ENCODE assay signal across 8 cellular contexts in genomic region chr19:947707-948533, GRCh38.
DNase-seq lines count a peak whose midpoint lies in the region; ATAC-seq and TF ChIP-seq lines count a peak whose summit lies in the region.

No MANE protein-coding gene starts in this region.

- peaks cover 2% of the 10 kb centered on the region for H3K4me1 Mint-ChIP-seq in stimulated activated naive CD8-positive, alpha-beta T cell treated with anti-CD3 and anti-CD28 coated beads, Interleukin-15, amount 100 ng/mL, for 72 hours
- peaks cover under 1 to 11% of the 10 kb centered on the region in 2 donors for H3K4me1 Mint-ChIP-seq in effector memory CD8-positive, alpha-beta T cell (ENCODE audit: low read depth in 2 of 2)

- peaks cover 3% of the 10 kb centered on the region for H3K36me3 Mint-ChIP-seq in effector memory CD8-positive, alpha-beta T cell (ENCODE audit: insufficient read depth)

- no peaks in the 10 kb centered on the region for H3K27me3 ChIP-seq in brain microvascular endothelial cell (replicated peaks)

- H3K27ac Mint-ChIP-seq in stimulated activated naive CD8-positive, alpha-beta T cell treated with anti-CD3 and anti-CD28 coated beads, Interleukin-15, amount 100 ng/mL, for 72 hours, result no peak overlapping the region
- H3K27ac Mint-ChIP-seq in effector memory CD8-positive, alpha-beta T cell, result no peak overlapping the region

- no peaks in the 10 kb centered on the region for H3K9me3 Mint-ChIP-seq in stimulated activated naive CD8-positive, alpha-beta T cell treated with anti-CD3 and anti-CD28 coated beads, Interleukin-15, amount 100 ng/mL, for 72 hours
- H3K9me3 Mint-ChIP-seq in effector memory CD8-positive, alpha-beta T cell, result no peaks in the 10 kb centered on the region

- peak; percentile 30 for ATAC-seq in stimulated activated naive CD8-positive, alpha-beta T cell treated with anti-CD3 and anti-CD28 coated beads, Interleukin-15, Interleukin-2, amounts not matched to agents 100 U/mL and 50 U/mL, for 24 hours
- ATAC-seq in stimulated activated naive CD8-positive, alpha-beta T cell treated with anti-CD3 and anti-CD28 coated beads, Interleukin-15, amount 100 ng/mL, for 72 hours, result no peak
- peak; percentile 54 for ATAC-seq in HG03342 (IDR thresholded peaks at IDR 0.05; ENCODE audit: unreplicated experiment)
- peak; percentile 58 for ATAC-seq in effector memory CD8-positive, alpha-beta T cell (replicated peaks)

- DNase-seq in stimulated activated naive CD8-positive, alpha-beta T cell treated with anti-CD3 and anti-CD28 coated beads, Interleukin-15, Interleukin-2, amounts not matched to agents 100 U/mL and 50 U/mL, for 24 hours, result peak; percentile 32
- no peak for DNase-seq in stimulated activated naive CD8-positive, alpha-beta T cell treated with anti-CD3 and anti-CD28 coated beads, Interleukin-15, amount 100 ng/mL, for 72 hours
- no peak for DNase-seq in effector memory CD8-positive, alpha-beta T cell
- DNase-seq in brain microvascular endothelial cell (no peak), NCI-H2029 treated with DMSO at 0.1 percent for 48 hours (lab: John Stamatoyannopoulos, UW) (no peak), hepatic stellate cell (ENCODE audit: low spot score) (no peak), NCI-H748 (lab: John Stamatoyannopoulos, UW; ENCODE audit: unreplicated experiment) (no peak)

- in situ Hi-C loops in brain microvascular endothelial cell (cut with HindIII; ENCODE audit: low pct_ligation_motif_present, low sequenced_read_pairs), result no loop called here

- no peak overlapping the region for H3K27ac ChIP-seq in brain microvascular endothelial cell

- no peak overlapping the region for H3K4me3 ChIP-seq in brain microvascular endothelial cell (ENCODE audit: low read depth, low read length)

- H3K27me3 Mint-ChIP-seq in stimulated activated naive CD8-positive, alpha-beta T cell treated with anti-CD3 and anti-CD28 coated beads, Interleukin-15, amount 100 ng/mL, for 72 hours, result no peaks in the 10 kb centered on the region
- no peaks in the 10 kb centered on the region for H3K27me3 Mint-ChIP-seq in effector memory CD8-positive, alpha-beta T cell

- TF ChIP-seq CTCF in brain microvascular endothelial cell (IDR thresholded peaks at IDR 0.05; ENCODE audit: low read depth, low read length, missing control alignments), result no peak

- H3K4me3 Mint-ChIP-seq in stimulated activated naive CD8-positive, alpha-beta T cell treated with anti-CD3 and anti-CD28 coated beads, Interleukin-15, amount 100 ng/mL, for 72 hours, result no peak overlapping the region
- no peak overlapping the region for H3K4me3 Mint-ChIP-seq in effector memory CD8-positive, alpha-beta T cell

- peaks cover 1% of the 10 kb centered on the region for H3K36me3 ChIP-seq in brain microvascular endothelial cell (replicated peaks)
